Comparison of ENCODE assay signal across 2 cellular contexts in genomic region chr6:47117314-47117713, GRCh38.
TF ChIP-seq lines count a peak whose summit lies in the region.

No MANE protein-coding gene starts in this region.

TF ChIP-seq in HCT116, 20 proteins besides CTCF, POLR2A, EP300 and RAD21 (continued from another document):
- TF ChIP-seq ZBTB33 (IDR thresholded peaks at IDR 0.05; ENCODE audit: extremely low read depth, insufficient replicate concordance, low read length), result no peak
- TF ChIP-seq ELF1 (IDR thresholded peaks at IDR 0.05; ENCODE audit: borderline replicate concordance, low read depth), result no peak
- TF ChIP-seq SRF (IDR thresholded peaks at IDR 0.05; ENCODE audit: low read depth), result no peak
- TF ChIP-seq MAX (IDR thresholded peaks at IDR 0.05), result no peak
- no peak for TF ChIP-seq FOSL1 (IDR thresholded peaks at IDR 0.05; ENCODE audit: low read depth)
- no peak for TF ChIP-seq YY1 (IDR thresholded peaks at IDR 0.05; ENCODE audit: extremely low read depth, insufficient replicate concordance, low read depth, low read length)
- no peak for TF ChIP-seq CEBPB (IDR thresholded peaks at IDR 0.05; ENCODE audit: low read depth)
- no peak for TF ChIP-seq ZNF274 (IDR thresholded peaks at IDR 0.05; ENCODE audit: low read depth, low read length)
- no peak for TF ChIP-seq REST (IDR thresholded peaks at IDR 0.05; ENCODE audit: low read depth)

TF ChIP-seq in HepG2, 621 proteins besides CTCF, POLR2A, EP300 and RAD21 (continued from another document and continues in another):
- TF ChIP-seq, protein P1, sequence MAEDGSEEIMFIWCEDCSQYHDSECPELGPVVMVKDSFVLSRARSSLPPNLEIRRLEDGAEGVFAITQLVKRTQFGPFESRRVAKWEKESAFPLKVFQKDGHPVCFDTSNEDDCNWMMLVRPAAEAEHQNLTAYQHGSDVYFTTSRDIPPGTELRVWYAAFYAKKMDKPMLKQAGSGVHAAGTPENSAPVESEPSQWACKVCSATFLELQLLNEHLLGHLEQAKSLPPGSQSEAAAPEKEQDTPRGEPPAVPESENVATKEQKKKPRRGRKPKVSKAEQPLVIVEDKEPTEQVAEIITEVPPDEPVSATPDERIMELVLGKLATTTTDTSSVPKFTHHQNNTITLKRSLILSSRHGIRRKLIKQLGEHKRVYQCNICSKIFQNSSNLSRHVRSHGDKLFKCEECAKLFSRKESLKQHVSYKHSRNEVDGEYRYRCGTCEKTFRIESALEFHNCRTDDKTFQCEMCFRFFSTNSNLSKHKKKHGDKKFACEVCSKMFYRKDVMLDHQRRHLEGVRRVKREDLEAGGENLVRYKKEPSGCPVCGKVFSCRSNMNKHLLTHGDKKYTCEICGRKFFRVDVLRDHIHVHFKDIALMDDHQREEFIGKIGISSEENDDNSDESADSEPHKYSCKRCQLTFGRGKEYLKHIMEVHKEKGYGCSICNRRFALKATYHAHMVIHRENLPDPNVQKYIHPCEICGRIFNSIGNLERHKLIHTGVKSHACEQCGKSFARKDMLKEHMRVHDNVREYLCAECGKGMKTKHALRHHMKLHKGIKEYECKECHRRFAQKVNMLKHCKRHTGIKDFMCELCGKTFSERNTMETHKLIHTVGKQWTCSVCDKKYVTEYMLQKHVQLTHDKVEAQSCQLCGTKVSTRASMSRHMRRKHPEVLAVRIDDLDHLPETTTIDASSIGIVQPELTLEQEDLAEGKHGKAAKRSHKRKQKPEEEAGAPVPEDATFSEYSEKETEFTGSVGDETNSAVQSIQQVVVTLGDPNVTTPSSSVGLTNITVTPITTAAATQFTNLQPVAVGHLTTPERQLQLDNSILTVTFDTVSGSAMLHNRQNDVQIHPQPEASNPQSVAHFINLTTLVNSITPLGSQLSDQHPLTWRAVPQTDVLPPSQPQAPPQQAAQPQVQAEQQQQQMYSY (CRISPR knock-in tag; IDR thresholded peaks at IDR 0.05), result no peak
- peak; percentile 60 for TF ChIP-seq CEBPG (CRISPR knock-in tag; IDR thresholded peaks at IDR 0.05)
- TF ChIP-seq HMGA1 (CRISPR knock-in tag; conservative IDR thresholded peaks at IDR 0.05), result no peak
- TF ChIP-seq, protein P2, sequence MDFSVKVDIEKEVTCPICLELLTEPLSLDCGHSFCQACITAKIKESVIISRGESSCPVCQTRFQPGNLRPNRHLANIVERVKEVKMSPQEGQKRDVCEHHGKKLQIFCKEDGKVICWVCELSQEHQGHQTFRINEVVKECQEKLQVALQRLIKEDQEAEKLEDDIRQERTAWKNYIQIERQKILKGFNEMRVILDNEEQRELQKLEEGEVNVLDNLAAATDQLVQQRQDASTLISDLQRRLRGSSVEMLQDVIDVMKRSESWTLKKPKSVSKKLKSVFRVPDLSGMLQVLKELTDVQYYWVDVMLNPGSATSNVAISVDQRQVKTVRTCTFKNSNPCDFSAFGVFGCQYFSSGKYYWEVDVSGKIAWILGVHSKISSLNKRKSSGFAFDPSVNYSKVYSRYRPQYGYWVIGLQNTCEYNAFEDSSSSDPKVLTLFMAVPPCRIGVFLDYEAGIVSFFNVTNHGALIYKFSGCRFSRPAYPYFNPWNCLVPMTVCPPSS (IDR thresholded peaks at IDR 0.05), result no peak
- TF ChIP-seq ZSCAN21 (CRISPR knock-in tag; IDR thresholded peaks at IDR 0.05; ENCODE audit: borderline replicate concordance), result 0 out of 2 replicates have a peak, but pooled peaks have one; percentile 41
- no peak for TF ChIP-seq PHF20 (CRISPR knock-in tag; IDR thresholded peaks at IDR 0.05)
- TF ChIP-seq THAP11 (CRISPR knock-in tag; IDR thresholded peaks at IDR 0.05), result peak; percentile 32; the same call in 1 of the 2 replicates
- TF ChIP-seq ZNF562 (CRISPR knock-in tag; IDR thresholded peaks at IDR 0.05; ENCODE audit: borderline replicate concordance), result no peak
- TF ChIP-seq HNF4G (IDR thresholded peaks at IDR 0.05; ENCODE audit: borderline replicate concordance, low read depth, low read length), result peak; percentile 66; the same call in 1 of the 2 replicates
- no peak for TF ChIP-seq HNF4G (CRISPR knock-in tag; IDR thresholded peaks at IDR 0.05; ENCODE audit: borderline replicate concordance, low read depth)
- TF ChIP-seq ZKSCAN5 (CRISPR knock-in tag; IDR thresholded peaks at IDR 0.05), result no peak
- TF ChIP-seq SOX5 (CRISPR knock-in tag; IDR thresholded peaks at IDR 0.05; ENCODE audit: borderline replicate concordance), result 0 out of 2 replicates have a peak, but pooled peaks have one; percentile 34
- peak; percentile 75 for TF ChIP-seq GATAD2A (CRISPR knock-in tag; IDR thresholded peaks at IDR 0.05)
- TF ChIP-seq ASH2L (IDR thresholded peaks at IDR 0.05; ENCODE audit: insufficient read length, low read depth, low read length), result peak; percentile 70
- peak; percentile 38; the same call in 1 of the 2 replicates for TF ChIP-seq POGZ (CRISPR knock-in tag; IDR thresholded peaks at IDR 0.05)
- TF ChIP-seq, protein P3, sequence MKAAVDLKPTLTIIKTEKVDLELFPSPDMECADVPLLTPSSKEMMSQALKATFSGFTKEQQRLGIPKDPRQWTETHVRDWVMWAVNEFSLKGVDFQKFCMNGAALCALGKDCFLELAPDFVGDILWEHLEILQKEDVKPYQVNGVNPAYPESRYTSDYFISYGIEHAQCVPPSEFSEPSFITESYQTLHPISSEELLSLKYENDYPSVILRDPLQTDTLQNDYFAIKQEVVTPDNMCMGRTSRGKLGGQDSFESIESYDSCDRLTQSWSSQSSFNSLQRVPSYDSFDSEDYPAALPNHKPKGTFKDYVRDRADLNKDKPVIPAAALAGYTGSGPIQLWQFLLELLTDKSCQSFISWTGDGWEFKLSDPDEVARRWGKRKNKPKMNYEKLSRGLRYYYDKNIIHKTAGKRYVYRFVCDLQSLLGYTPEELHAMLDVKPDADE (CRISPR knock-in tag; IDR thresholded peaks at IDR 0.05), result no peak
- TF ChIP-seq ZFP36 (IDR thresholded peaks at IDR 0.05; ENCODE audit: borderline replicate concordance, low read depth, low read length, partially characterized antibody), result no peak
- no peak for TF ChIP-seq ZNF232 (CRISPR knock-in tag; IDR thresholded peaks at IDR 0.05; ENCODE audit: borderline replicate concordance)
- TF ChIP-seq, protein P4, sequence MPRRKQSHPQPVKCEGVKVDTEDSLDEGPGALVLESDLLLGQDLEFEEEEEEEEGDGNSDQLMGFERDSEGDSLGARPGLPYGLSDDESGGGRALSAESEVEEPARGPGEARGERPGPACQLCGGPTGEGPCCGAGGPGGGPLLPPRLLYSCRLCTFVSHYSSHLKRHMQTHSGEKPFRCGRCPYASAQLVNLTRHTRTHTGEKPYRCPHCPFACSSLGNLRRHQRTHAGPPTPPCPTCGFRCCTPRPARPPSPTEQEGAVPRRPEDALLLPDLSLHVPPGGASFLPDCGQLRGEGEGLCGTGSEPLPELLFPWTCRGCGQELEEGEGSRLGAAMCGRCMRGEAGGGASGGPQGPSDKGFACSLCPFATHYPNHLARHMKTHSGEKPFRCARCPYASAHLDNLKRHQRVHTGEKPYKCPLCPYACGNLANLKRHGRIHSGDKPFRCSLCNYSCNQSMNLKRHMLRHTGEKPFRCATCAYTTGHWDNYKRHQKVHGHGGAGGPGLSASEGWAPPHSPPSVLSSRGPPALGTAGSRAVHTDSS (CRISPR knock-in tag; conservative IDR thresholded peaks at IDR 0.05), result no peak
- TF ChIP-seq ZNF546 (CRISPR knock-in tag; conservative IDR thresholded peaks at IDR 0.05), result no peak
- peak; percentile 61; the same call in 1 of the 2 replicates for TF ChIP-seq HMG20A (CRISPR knock-in tag; IDR thresholded peaks at IDR 0.05; ENCODE audit: borderline replicate concordance)
- TF ChIP-seq, protein P5, sequence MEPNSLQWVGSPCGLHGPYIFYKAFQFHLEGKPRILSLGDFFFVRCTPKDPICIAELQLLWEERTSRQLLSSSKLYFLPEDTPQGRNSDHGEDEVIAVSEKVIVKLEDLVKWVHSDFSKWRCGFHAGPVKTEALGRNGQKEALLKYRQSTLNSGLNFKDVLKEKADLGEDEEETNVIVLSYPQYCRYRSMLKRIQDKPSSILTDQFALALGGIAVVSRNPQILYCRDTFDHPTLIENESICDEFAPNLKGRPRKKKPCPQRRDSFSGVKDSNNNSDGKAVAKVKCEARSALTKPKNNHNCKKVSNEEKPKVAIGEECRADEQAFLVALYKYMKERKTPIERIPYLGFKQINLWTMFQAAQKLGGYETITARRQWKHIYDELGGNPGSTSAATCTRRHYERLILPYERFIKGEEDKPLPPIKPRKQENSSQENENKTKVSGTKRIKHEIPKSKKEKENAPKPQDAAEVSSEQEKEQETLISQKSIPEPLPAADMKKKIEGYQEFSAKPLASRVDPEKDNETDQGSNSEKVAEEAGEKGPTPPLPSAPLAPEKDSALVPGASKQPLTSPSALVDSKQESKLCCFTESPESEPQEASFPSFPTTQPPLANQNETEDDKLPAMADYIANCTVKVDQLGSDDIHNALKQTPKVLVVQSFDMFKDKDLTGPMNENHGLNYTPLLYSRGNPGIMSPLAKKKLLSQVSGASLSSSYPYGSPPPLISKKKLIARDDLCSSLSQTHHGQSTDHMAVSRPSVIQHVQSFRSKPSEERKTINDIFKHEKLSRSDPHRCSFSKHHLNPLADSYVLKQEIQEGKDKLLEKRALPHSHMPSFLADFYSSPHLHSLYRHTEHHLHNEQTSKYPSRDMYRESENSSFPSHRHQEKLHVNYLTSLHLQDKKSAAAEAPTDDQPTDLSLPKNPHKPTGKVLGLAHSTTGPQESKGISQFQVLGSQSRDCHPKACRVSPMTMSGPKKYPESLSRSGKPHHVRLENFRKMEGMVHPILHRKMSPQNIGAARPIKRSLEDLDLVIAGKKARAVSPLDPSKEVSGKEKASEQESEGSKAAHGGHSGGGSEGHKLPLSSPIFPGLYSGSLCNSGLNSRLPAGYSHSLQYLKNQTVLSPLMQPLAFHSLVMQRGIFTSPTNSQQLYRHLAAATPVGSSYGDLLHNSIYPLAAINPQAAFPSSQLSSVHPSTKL (CRISPR knock-in tag; IDR thresholded peaks at IDR 0.05), result peak; percentile 66
- no peak for TF ChIP-seq MYNN (CRISPR knock-in tag; IDR thresholded peaks at IDR 0.05; ENCODE audit: low read depth)
- TF ChIP-seq MIER2 (CRISPR knock-in tag; IDR thresholded peaks at IDR 0.05), result no peak
- no peak for TF ChIP-seq HNRNPL (IDR thresholded peaks at IDR 0.05; ENCODE audit: low read depth, low read length)
- TF ChIP-seq HNRNPK (IDR thresholded peaks at IDR 0.05; ENCODE audit: low read depth, low read length, poor library complexity, severe bottlenecking), result no peak
- TF ChIP-seq FOXO1 (CRISPR knock-in tag; IDR thresholded peaks at IDR 0.05), result no peak
- no peak for TF ChIP-seq LCORL (IDR thresholded peaks at IDR 0.05)
- no peak for TF ChIP-seq LCORL (CRISPR knock-in tag; IDR thresholded peaks at IDR 0.05)
- peak; percentile 87 for TF ChIP-seq HNF4A (CRISPR knock-in tag; IDR thresholded peaks at IDR 0.05)
- 0 out of 2 replicates have a peak, but pooled peaks have one; percentile 11 for TF ChIP-seq FOSL2 (CRISPR knock-in tag; IDR thresholded peaks at IDR 0.05)
- TF ChIP-seq IRX3 (CRISPR knock-in tag; IDR thresholded peaks at IDR 0.05; ENCODE audit: borderline replicate concordance, low read depth), result no peak
- no peak for TF ChIP-seq ELF1 (CRISPR knock-in tag; IDR thresholded peaks at IDR 0.05)
- no peak for TF ChIP-seq ZMYM2 (CRISPR knock-in tag; IDR thresholded peaks at IDR 0.05)
- no peak for TF ChIP-seq TBX2 (CRISPR knock-in tag; IDR thresholded peaks at IDR 0.05; ENCODE audit: borderline replicate concordance)
- TF ChIP-seq TCF12 (IDR thresholded peaks at IDR 0.05), result no peak
- TF ChIP-seq TCF12 (CRISPR knock-in tag; IDR thresholded peaks at IDR 0.05), result no peak
- no peak for TF ChIP-seq ZFP82 (CRISPR knock-in tag; IDR thresholded peaks at IDR 0.05; ENCODE audit: borderline replicate concordance)
- no peak for TF ChIP-seq YEATS2 (CRISPR knock-in tag; IDR thresholded peaks at IDR 0.05; ENCODE audit: borderline replicate concordance)
- TF ChIP-seq ZNF674 (CRISPR knock-in tag; IDR thresholded peaks at IDR 0.05; ENCODE audit: low read depth), result no peak
- TF ChIP-seq NBN (conservative IDR thresholded peaks at IDR 0.05), result no peak
- TF ChIP-seq ZNF792 (CRISPR knock-in tag; IDR thresholded peaks at IDR 0.05), result peak; percentile 18; the same call in 1 of the 2 replicates
- TF ChIP-seq, protein P6, sequence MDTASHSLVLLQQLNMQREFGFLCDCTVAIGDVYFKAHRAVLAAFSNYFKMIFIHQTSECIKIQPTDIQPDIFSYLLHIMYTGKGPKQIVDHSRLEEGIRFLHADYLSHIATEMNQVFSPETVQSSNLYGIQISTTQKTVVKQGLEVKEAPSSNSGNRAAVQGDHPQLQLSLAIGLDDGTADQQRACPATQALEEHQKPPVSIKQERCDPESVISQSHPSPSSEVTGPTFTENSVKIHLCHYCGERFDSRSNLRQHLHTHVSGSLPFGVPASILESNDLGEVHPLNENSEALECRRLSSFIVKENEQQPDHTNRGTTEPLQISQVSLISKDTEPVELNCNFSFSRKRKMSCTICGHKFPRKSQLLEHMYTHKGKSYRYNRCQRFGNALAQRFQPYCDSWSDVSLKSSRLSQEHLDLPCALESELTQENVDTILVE (CRISPR knock-in tag; IDR thresholded peaks at IDR 0.05), result 0 out of 2 replicates have a peak, but pooled peaks have one; percentile 36
- TF ChIP-seq ZNF512 (CRISPR knock-in tag; IDR thresholded peaks at IDR 0.05), result no peak
- TF ChIP-seq, protein P7, sequence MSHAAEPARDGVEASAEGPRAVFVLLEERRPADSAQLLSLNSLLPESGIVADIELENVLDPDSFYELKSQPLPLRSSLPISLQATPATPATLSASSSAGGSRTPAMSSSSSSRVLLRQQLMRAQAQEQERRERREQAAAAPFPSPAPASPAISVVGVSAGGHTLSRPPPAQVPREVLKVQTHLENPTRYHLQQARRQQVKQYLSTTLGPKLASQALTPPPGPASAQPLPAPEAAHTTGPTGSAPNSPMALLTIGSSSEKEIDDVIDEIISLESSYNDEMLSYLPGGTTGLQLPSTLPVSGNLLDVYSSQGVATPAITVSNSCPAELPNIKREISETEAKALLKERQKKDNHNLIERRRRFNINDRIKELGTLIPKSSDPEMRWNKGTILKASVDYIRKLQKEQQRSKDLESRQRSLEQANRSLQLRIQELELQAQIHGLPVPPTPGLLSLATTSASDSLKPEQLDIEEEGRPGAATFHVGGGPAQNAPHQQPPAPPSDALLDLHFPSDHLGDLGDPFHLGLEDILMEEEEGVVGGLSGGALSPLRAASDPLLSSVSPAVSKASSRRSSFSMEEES (CRISPR knock-in tag; IDR thresholded peaks at IDR 0.05), result 0 out of 2 replicates have a peak, but pooled peaks have one; percentile 19
- no peak for TF ChIP-seq MAFF (IDR thresholded peaks at IDR 0.05; ENCODE audit: low read depth, low read length)
